ENCODE assay signal across 17 cellular contexts in the genomic region with DNA sequence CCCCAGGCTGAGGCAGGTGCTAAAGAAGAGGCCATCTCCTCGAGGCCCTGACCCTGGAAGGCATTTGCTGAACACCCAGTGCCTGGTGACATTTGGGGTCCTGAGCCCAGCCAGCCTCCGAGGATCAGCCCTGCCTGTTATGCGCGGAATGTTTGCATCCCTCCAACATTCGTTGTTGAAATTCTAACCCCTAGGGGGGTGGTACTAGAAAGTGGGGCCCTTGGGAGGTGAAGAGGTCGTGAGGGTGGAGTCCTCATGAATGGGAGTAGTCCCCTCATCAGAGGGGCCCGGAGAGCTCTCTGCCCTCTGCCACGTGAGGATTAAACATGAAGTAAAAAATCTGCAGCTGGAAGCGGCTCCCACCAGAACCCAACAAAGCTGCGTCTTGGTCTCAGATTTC. TPM values are rescaled to one million over a fixed set of nuclear protein-coding genes. Genes with fewer than 3 reads are reported as not detected.
"Had no signal": no experiment of that assay in that cellular context is flagged by ENCODE, and none has a peak within 500 bp of the region (broad histone marks: within the 10 kb centered on the region; RNA-seq: fewer than 3 reads in every experiment).

No MANE protein-coding gene starts in this region.

- FAIRE-seq: colon, frontal cortex had no signal

- H3K4me3 Mint-ChIP-seq: activated naive CD8-positive, alpha-beta T cell; naive thymus-derived CD4-positive, alpha-beta T cell; neural crest cell; stimulated activated naive CD8-positive, alpha-beta T cell treated with anti-CD3 and anti-CD28 coated beads, Interleukin-15, Interleukin-2, amounts not matched to agents 100 ng/mL and 50 ng/mL, for 24 hours; T-helper 17 cell had no signal

- H3K27ac ChIP-seq: right lobe of liver, skin epidermis, thoracic aorta, upper lobe of right lung had no signal

- H3K4me1 ChIP-seq: right lobe of liver, upper lobe of right lung had no signal

- H3K9me3 Mint-ChIP-seq: neural crest cell; stimulated activated naive CD8-positive, alpha-beta T cell treated with anti-CD3 and anti-CD28 coated beads, Interleukin-15, Interleukin-2, amounts not matched to agents 100 ng/mL and 50 ng/mL, for 24 hours had no signal

- H3K27me3 ChIP-seq: right lobe of liver had no signal

- H3K27ac Mint-ChIP-seq: activated naive CD8-positive, alpha-beta T cell; naive thymus-derived CD4-positive, alpha-beta T cell; stimulated activated naive CD8-positive, alpha-beta T cell treated with anti-CD3 and anti-CD28 coated beads, Interleukin-15, Interleukin-2, amounts not matched to agents 100 ng/mL and 50 ng/mL, for 24 hours; T-helper 17 cell had no signal

- H3K4me1 Mint-ChIP-seq: naive thymus-derived CD4-positive, alpha-beta T cell; neural crest cell; T-helper 17 cell had no signal

- H3K4me3 ChIP-seq: right lobe of liver, thoracic aorta, upper lobe of right lung had no signal

- H3K9me3 ChIP-seq: right lobe of liver, thoracic aorta, upper lobe of right lung had no signal

- H3K36me3 Mint-ChIP-seq: activated naive CD8-positive, alpha-beta T cell; naive thymus-derived CD4-positive, alpha-beta T cell had no signal

- DNase-seq: islet precursor cell, midbrain, T1000 had no signal

- H3K36me3 ChIP-seq: right lobe of liver, thoracic aorta, upper lobe of right lung had no signal

RNA-seq across cellular contexts. Expression of a gene that starts 44.4 kb away (rescaled TPM):
- total RNA-seq: left cardiac atrium, left ventricle myocardium superior, renal cortical epithelial cell had no signal
- polyA plus RNA-seq: naive thymus-derived CD4-positive, alpha-beta T cell had no signal
